ENCODE assay signal across 23 cellular contexts in genomic region chr11:65242389-65242788, GRCh38. TPM values are rescaled to one million over a fixed set of nuclear protein-coding genes. Genes with fewer than 3 reads are reported as not detected.
DNase-seq lines count a peak whose midpoint lies in the region; ATAC-seq, FAIRE-seq and TF ChIP-seq lines count a peak whose summit lies in the region.
"Had no signal": no experiment of that assay in that cellular context is flagged by ENCODE, and none has a peak within 500 bp of the region (broad histone marks: within the 10 kb centered on the region; RNA-seq: fewer than 3 reads in every experiment).

No MANE protein-coding gene starts in this region.

- FAIRE-seq in K562 (lab: Jason Lieb, UNC): no peak
- FAIRE-seq in HepG2 (lab: Jason Lieb, UNC): no peak
- FAIRE-seq: A549, GM12891, GM18507 had no signal

- no peak overlapping the region for H3K9ac ChIP-seq in K562 (ENCODE audit: insufficient read depth in 1 of 2, low read depth in 2 of 2, low read length in 2 of 2)
- H3K9ac ChIP-seq in HepG2 (ENCODE audit: insufficient read depth, low read depth, low read length): no peak overlapping the region

- H3K4me2 ChIP-seq in K562 (ENCODE audit: insufficient read depth, low read length) (no peak overlapping the region), HepG2 (ENCODE audit: low read depth, low read length) (no peak overlapping the region)
- H3K4me2 ChIP-seq: A549, GM23338 had no signal

- no peak for TF ChIP-seq RAD21 in K562 (CRISPR knock-in tag; conservative IDR thresholded peaks at IDR 0.05 in 1 of 2, IDR thresholded peaks at IDR 0.05 in 1 of 2)
- TF ChIP-seq RAD21 in HepG2 (CRISPR knock-in tag; IDR thresholded peaks at IDR 0.05): no peak

- H3K4me1 ChIP-seq in K562 (replicated peaks in 1 of 2; ENCODE audit: control insufficient read depth in 2 of 2, insufficient read depth in 2 of 2, low read length in 2 of 2): no peaks in the 10 kb centered on the region
- H3K4me1 ChIP-seq in HepG2 (ENCODE audit: insufficient read depth, low read length): peaks cover 14% of the 10 kb centered on the region; the same call in 1 of the 2 replicates
- H3K4me1 ChIP-seq: A549, BE2C had no signal

- H3K79me2 ChIP-seq in K562 (ENCODE audit: control insufficient read depth, insufficient read depth, low read length) (no peaks in the 10 kb centered on the region), HepG2 (ENCODE audit: insufficient read depth, low read length) (no peaks in the 10 kb centered on the region)

- H3K4me3 ChIP-seq in K562 (no peak overlapping the region), HepG2 (replicated peaks in 1 of 3; ENCODE audit: insufficient read depth in 1 of 3, low read depth in 2 of 3, low read length in 3 of 3) (no peak overlapping the region), brain microvascular endothelial cell (ENCODE audit: low read depth, low read length) (no peak overlapping the region)
- H3K4me3 ChIP-seq: A549, GM23338 had no signal

- peaks cover 6% of the 10 kb centered on the region; the same call in 1 of the 2 replicates for H3K9me3 ChIP-seq in K562 (replicated peaks; ENCODE audit: control insufficient read depth, insufficient read depth, low read depth, low read length)
- peaks cover 6% of the 10 kb centered on the region; the same call in 1 of the 2 replicates for H3K9me3 ChIP-seq in HepG2 (ENCODE audit: low read length)
- H3K9me3 ChIP-seq: A549, BE2C had no signal

- H3K36me3 ChIP-seq in K562 (ENCODE audit: control insufficient read depth, insufficient read depth, low read length) (no peaks in the 10 kb centered on the region), HepG2 (replicated peaks in 1 of 2; ENCODE audit: control insufficient read depth in 1 of 2, insufficient read depth in 2 of 2, low read length in 2 of 2) (no peaks in the 10 kb centered on the region), brain microvascular endothelial cell (replicated peaks) (no peaks in the 10 kb centered on the region)
- H3K36me3 ChIP-seq: BE2C had no signal

- BruUV-seq in K562 (replicated peaks; lab: Mats Ljungman, UMichigan) (no TSS peak), HepG2 (replicated peaks; lab: Mats Ljungman, UMichigan) (no TSS peak)

- TF ChIP-seq EP300 in K562 (IDR thresholded peaks at IDR 0.05; ENCODE audit: low read length) (no peak), HepG2 (IDR thresholded peaks at IDR 0.05; ENCODE audit: low read depth in 2 of 2, low read length in 2 of 2) (no peak), HepG2 (CRISPR knock-in tag; IDR thresholded peaks at IDR 0.05; ENCODE audit: borderline replicate concordance) (no peak)

- POLR2A ChIA-PET in K562 (lab: Yijun Ruan, JAX) (interaction anchor here (0.5 to 1.2 kb wide), 3 partner anchors 12 to 149 kb away, joined by 3 to 4 read pairs (median 3); partner anchors contain the start of gene POLA2), HepG2 (lab: Yijun Ruan, JAX) (no interaction called here)

- no peaks in the 10 kb centered on the region for H3K9me1 ChIP-seq in K562 (ENCODE audit: control insufficient read depth, insufficient read depth, low read length)

- H3K27me3 ChIP-seq in K562 (ENCODE audit: control insufficient read depth in 2 of 2, insufficient read depth in 2 of 2, low read length in 2 of 2) (no peaks in the 10 kb centered on the region), HepG2 (ENCODE audit: control insufficient read depth in 1 of 2, insufficient read depth in 2 of 2, low read length in 2 of 2) (no peaks in the 10 kb centered on the region; a peak in 1 of 5 replicates), brain microvascular endothelial cell (replicated peaks) (no peaks in the 10 kb centered on the region)
- H3K27me3 ChIP-seq: BE2C had no signal

- H2AFZ ChIP-seq in K562 (ENCODE audit: low read depth, low read length) (no peak overlapping the region), HepG2 (ENCODE audit: low read length) (no peak overlapping the region)

- TF ChIP-seq POLR2A in K562 (conservative IDR thresholded peaks at IDR 0.05) (no peak), HepG2 (IDR thresholded peaks at IDR 0.05; ENCODE audit: insufficient read depth in 1 of 2, low read depth in 2 of 2, low read length in 2 of 2) (no peak)

- no peak overlapping the region for H3K27ac ChIP-seq in K562 (ENCODE audit: extremely low read depth, low read depth, low read length)
- H3K27ac ChIP-seq in HepG2 (ENCODE audit: extremely low read length, insufficient read depth, low read length): no peak overlapping the region
- H3K27ac ChIP-seq in brain microvascular endothelial cell: no peak overlapping the region
- H3K27ac ChIP-seq: 22Rv1, A549 had no signal

- in situ Hi-C loops in K562 (cut with MboI) (no loop called here), HepG2 (cut with HindIII; ENCODE audit: extremely low pct_ligation_motif_present, low pct_unique_long_range_greater_than_20kb) (no loop called here), brain microvascular endothelial cell (cut with HindIII; ENCODE audit: low pct_ligation_motif_present, low sequenced_read_pairs) (no loop called here)

- ATAC-seq in K562: no peak; the same call in 2 of the 3 replicates
- ATAC-seq in HepG2: no peak
- ATAC-seq: A549, GM23338 had no signal

- H4K20me1 ChIP-seq in K562 (replicated peaks; ENCODE audit: control insufficient read depth, insufficient read depth, low read length) (no peaks in the 10 kb centered on the region), HepG2 (ENCODE audit: insufficient read depth, low read length) (no peaks in the 10 kb centered on the region)

- intact Hi-C loops in K562 (cut with micrococcal nuclease) (no loop called here), HepG2 (cut with micrococcal nuclease; ENCODE audit: unreplicated experiment) (no loop called here)

- WGBS in K562 (ENCODE audit: insufficient coverage, low coverage, missing lambda C conversion rate): 8% methylated on average over 6 of the region's 6 CpGs
- 59% methylated on average over 6 of the region's 6 CpGs for WGBS in HepG2 (ENCODE audit: low lambda C conversion rate)

- peak; percentile 69 for DNase-seq in DMS53 (lab: John Stamatoyannopoulos, UW)
- DNase-seq in DMS53 treated with DMSO at 0.1 percent for 48 hours (lab: John Stamatoyannopoulos, UW; ENCODE audit: unreplicated experiment): no peak
- peak; percentile 47 to 51 for DNase-seq in NCI-H187 (lab: John Stamatoyannopoulos, UW)
- DNase-seq in K562 (ENCODE audit: extremely low read depth in 1 of 4, low spot score in 3 of 4): no peak
- no peak for DNase-seq in HepG2 (ENCODE audit: low spot score)
- DNase-seq in brain microvascular endothelial cell: no peak
- DNase-seq in A172 (ENCODE audit: low spot score): no peak
- no peak for DNase-seq in NCI-H2081 (lab: John Stamatoyannopoulos, UW)
- DNase-seq: ACHN; AML-193; BE2C; C1 segment of cervical spinal cord; Caco-2; CD4-positive, alpha-beta memory T cell; DMS153; DMS79 treated with DMSO at 0.1 percent for 48 hours; GF-D8; H9 had no signal

- TF ChIP-seq CTCF in K562 (IDR thresholded peaks at IDR 0.05 in 2 of 3, conservative IDR thresholded peaks at IDR 0.05 in 1 of 3; ENCODE audit: insufficient read depth in 2 of 3, low read depth in 1 of 3, low read length in 3 of 3): no peak
- TF ChIP-seq CTCF in HepG2 (CRISPR knock-in tag; IDR thresholded peaks at IDR 0.05): no peak
- TF ChIP-seq CTCF in brain microvascular endothelial cell (IDR thresholded peaks at IDR 0.05; ENCODE audit: low read depth, low read length, missing control alignments): no peak

- CTCF ChIA-PET in K562 (lab: Yijun Ruan, JAX; ENCODE audit: low intra/inter-chr PET ratio): no interaction called here
- CTCF ChIA-PET in HepG2 (lab: Yijun Ruan, JAX; ENCODE audit: low intra/inter-chr PET ratio, low total read pairs): no interaction called here

RNA-seq across cellular contexts. Expression of gene POLA2, which starts 19.4 kb away (rescaled TPM):
- total RNA-seq in K562 (2011; cell fraction: chromatin; rRNA removed; ENCODE audit: low replicate concordance): 265 and 326 TPM in 2 replicates
- total RNA-seq in K562 (2011; cell fraction: nucleolus; rRNA removed): 95.2 and 116 TPM in 2 replicates
- 147 and 156 TPM in 2 replicates for total RNA-seq in K562 (2011; cell fraction: nucleoplasm; rRNA removed)
- total RNA-seq in K562 (2014; rRNA removed): 35.0 and 37.1 TPM in 2 replicates
- total RNA-seq in K562 (2014; rRNA removed; fragmentation: Illumina TruSeq; extraction: Trizol): 49.4 and 50.7 TPM in 2 replicates
- 47.5 and 52.5 TPM in 2 replicates for total RNA-seq in K562 (2015; rRNA removed; fragmentation: Illumina TruSeq; extraction: Trizol)
- 43.2 and 46.7 TPM in 2 replicates for total RNA-seq in K562 (2021)
- 114 and 134 TPM in 2 replicates for polyA plus RNA-seq in K562 (2011; rRNA removed)
- polyA plus RNA-seq in K562 (2011; cell fraction: cytosol; rRNA removed): 93.4 and 98.1 TPM in 2 replicates
- polyA plus RNA-seq in K562 (2011; cell fraction: nucleus; rRNA removed): 150 and 166 TPM in 2 replicates
- polyA plus RNA-seq in K562 (2012): 38.7 and 48.5 TPM in 2 replicates
- polyA plus RNA-seq in K562 (2014; fragmentation: Illumina TruSeq; extraction: Trizol): 92.7 and 113 TPM in 2 replicates
- 1 to 10 TPM; 2.7 to 5.6 TPM for polyA plus RNA-seq in K562 (2014; fragmentation: Nextera tagmentation; extraction: Ambion mirVana)
- polyA plus RNA-seq in K562 (2014; rRNA removed): 44.4 and 52.8 TPM in 2 replicates
- polyA minus RNA-seq in K562 (2011; rRNA and poly(A)+ RNA removed): 120 and 125 TPM in 2 replicates
- 44.7 and 51.1 TPM in 2 replicates for polyA minus RNA-seq in K562 (2011; cell fraction: cytosol; rRNA and poly(A)+ RNA removed)
- polyA minus RNA-seq in K562 (2011; cell fraction: nucleus; rRNA and poly(A)+ RNA removed): 49.7 and 85.1 TPM in 2 replicates
- 10.7 and 15.6 TPM in 2 replicates for total RNA-seq in HepG2 (2016; rRNA removed; fragmentation: Illumina TruSeq; extraction: Trizol)
- total RNA-seq in HepG2 (2016; cell fraction: cytosol; rRNA removed; fragmentation: Illumina TruSeq; extraction: Trizol; ENCODE audit: low read depth): 2.7 and 3.5 TPM in 2 replicates
- total RNA-seq in HepG2 (2016; cell fraction: insoluble cytoplasmic fraction; rRNA removed; fragmentation: Illumina TruSeq; extraction: Trizol): 13.9 and 14.3 TPM in 2 replicates
- 3.6 and 4.5 TPM in 2 replicates for total RNA-seq in HepG2 (2016; cell fraction: membrane; rRNA removed; fragmentation: Illumina TruSeq; extraction: Trizol)
- 17.7 and 18.6 TPM in 2 replicates for total RNA-seq in HepG2 (2016; cell fraction: nucleus; rRNA removed; fragmentation: Illumina TruSeq; extraction: Trizol)
- 9.1 and 9.7 TPM in 2 replicates for polyA plus RNA-seq in HepG2 (2011; rRNA removed)
- polyA plus RNA-seq in HepG2 (2011; cell fraction: cytosol; rRNA removed): 6.3 and 8.1 TPM in 2 replicates
- polyA plus RNA-seq in HepG2 (2011; cell fraction: nucleus; rRNA removed): 8.7 and 12.1 TPM in 2 replicates
- 3.3 and 4.8 TPM in 2 replicates for polyA plus RNA-seq in HepG2 (2012)
- 0.57 and 0.88 TPM in 2 replicates for polyA plus RNA-seq in HepG2 (2016; cell fraction: cytosol; fragmentation: Illumina TruSeq; extraction: Trizol; ENCODE audit: low read depth)
- 18.2 and 18.8 TPM in 2 replicates for polyA plus RNA-seq in HepG2 (2016; cell fraction: insoluble cytoplasmic fraction; fragmentation: Illumina TruSeq; extraction: Trizol; ENCODE audit: low read depth)
- 2.6 and 3.0 TPM in 2 replicates for polyA plus RNA-seq in HepG2 (2016; cell fraction: membrane; fragmentation: Illumina TruSeq; extraction: Trizol; ENCODE audit: low read depth)
- polyA plus RNA-seq in HepG2 (2016; cell fraction: nucleus; fragmentation: Illumina TruSeq; extraction: Trizol; ENCODE audit: insufficient read depth, low read depth): 21.9 and 25.4 TPM in 2 replicates
- 19.5 and 152 TPM in 2 replicates for polyA minus RNA-seq in HepG2 (2011; rRNA and poly(A)+ RNA removed; ENCODE audit: low replicate concordance)
- 3.6 and 4.1 TPM in 2 replicates for polyA minus RNA-seq in HepG2 (2011; cell fraction: cytosol; rRNA and poly(A)+ RNA removed)
- 11.4 and 14.9 TPM in 2 replicates for polyA minus RNA-seq in HepG2 (2011; cell fraction: nucleus; rRNA and poly(A)+ RNA removed)
- 14.2 and 18.1 TPM in 2 replicates for total RNA-seq in A172 (2014; rRNA removed; shearing (Covaris generic))

Comparison
In these comparisons a context has a peak if more than half of its experiments do, and no peak if none do; other contexts are left out.
1. DNase-seq: peak in DMS53 (single experiment) and NCI-H187 (2 of 2); none in DMS53 treated with DMSO at 0.1 percent for 48 hours (single experiment), K562 (0 of 4), HepG2 (single experiment), brain microvascular endothelial cell (single experiment), A172 (single experiment) and NCI-H2081 (0 of 2).